ENCODE assay signal across 8 cellular contexts in the genomic region with DNA sequence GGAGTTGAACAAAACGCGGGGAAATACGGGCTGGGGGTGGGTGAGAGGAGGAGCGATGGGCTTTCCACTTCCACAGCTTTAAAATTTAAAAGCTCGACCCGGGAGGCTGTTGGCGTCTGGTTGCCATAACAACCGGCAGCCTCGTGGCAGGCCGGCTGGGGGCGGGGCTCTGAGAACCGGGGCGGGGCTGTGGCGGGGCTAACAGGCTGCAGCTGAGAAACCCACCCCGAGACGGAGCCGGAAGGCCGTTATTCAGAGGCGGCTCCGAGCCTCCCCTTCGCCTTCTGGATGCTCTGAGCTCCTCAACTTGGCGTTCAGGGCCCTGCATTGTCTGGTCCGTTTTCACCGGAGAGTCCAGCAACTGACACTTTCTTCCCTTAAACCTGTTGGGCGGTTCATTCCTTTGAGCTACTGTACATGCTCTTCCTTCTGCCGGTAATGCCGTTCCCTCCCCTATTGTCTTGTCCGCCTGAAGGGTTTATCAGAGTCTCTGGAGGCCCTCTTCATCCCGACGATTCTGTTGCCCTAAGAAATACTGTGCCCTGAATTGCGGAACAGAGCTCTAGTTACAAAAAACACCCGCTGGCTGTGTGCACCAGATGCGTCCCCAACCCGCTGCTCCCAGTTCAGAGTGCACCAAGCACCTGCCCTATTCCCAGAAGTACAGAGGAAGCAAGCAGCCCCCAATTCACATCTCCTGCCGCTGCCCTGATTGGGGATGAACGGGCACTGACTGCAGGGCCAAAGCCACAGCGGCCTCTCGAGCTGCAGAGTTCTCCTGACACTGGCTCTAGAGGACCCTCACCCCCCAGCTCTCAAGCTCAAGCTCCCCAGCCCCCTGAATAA. TPM values are rescaled to one million over a fixed set of nuclear protein-coding genes. Genes with fewer than 3 reads are reported as not detected.
DNase-seq lines count a peak whose midpoint lies in the region; ATAC-seq, FAIRE-seq and TF ChIP-seq lines count a peak whose summit lies in the region.

No MANE protein-coding gene starts in this region.

- peak; percentile 92 for DNase-seq in GM12865 (ENCODE audit: low read depth)
- peak; percentile 68 for DNase-seq in HFFc6
- DNase-seq in NB4 (ENCODE audit: low read depth): peak; percentile 87
- peak in 53 of 56 donors; percentile 20 to 84 (median 72) for DNase-seq in amygdala (lab: John Stamatoyannopoulos, UW)
- peak; percentile 92 to 97 (median 97) for DNase-seq in right cardiac atrium
- DNase-seq in pulmonary artery endothelial cell (ENCODE audit: low read depth, low spot score): peak; percentile 19
- DNase-seq in urothelium cell line (ENCODE audit: low spot score): peak; percentile 96

- H3K9me3 Mint-ChIP-seq in HFFc6: no peaks in the 10 kb centered on the region
- H3K9me3 Mint-ChIP-seq in T-helper 1 cell treated with Interleukin-12 subunit alpha and Interleukin-12 subunit beta and Interleukin-4 antibody, amounts not matched to agents 30 μg/mL and 1 μg/mL, for 36 hours: no peaks in the 10 kb centered on the region

- peaks cover 14% of the 10 kb centered on the region for H3K4me1 Mint-ChIP-seq in HFFc6 (ENCODE audit: low read depth)
- peaks cover 16% of the 10 kb centered on the region for H3K4me1 Mint-ChIP-seq in T-helper 1 cell treated with Interleukin-12 subunit alpha and Interleukin-12 subunit beta and Interleukin-4 antibody, amounts not matched to agents 30 μg/mL and 1 μg/mL, for 36 hours (ENCODE audit: low read depth)

- H3K4me3 ChIP-seq in GM12865 (ENCODE audit: low read depth, low read length) (peak overlapping the region; percentile 98), NB4 (ENCODE audit: low read depth, low read length) (peak overlapping the region; percentile 77), right cardiac atrium (ENCODE audit: low read length) (peak overlapping the region; percentile 76)

- H3K4me3 Mint-ChIP-seq in HFFc6: peak overlapping the region; percentile 94
- peak overlapping the region; percentile 85 for H3K4me3 Mint-ChIP-seq in T-helper 1 cell treated with Interleukin-12 subunit alpha and Interleukin-12 subunit beta and Interleukin-4 antibody, amounts not matched to agents 30 μg/mL and 1 μg/mL, for 36 hours

- intact Hi-C loops in right cardiac atrium (cut with DNase I): no loop called here

- H3K27ac Mint-ChIP-seq in HFFc6: peak overlapping the region; percentile 96
- peak overlapping the region; percentile 70 for H3K27ac Mint-ChIP-seq in T-helper 1 cell treated with Interleukin-12 subunit alpha and Interleukin-12 subunit beta and Interleukin-4 antibody, amounts not matched to agents 30 μg/mL and 1 μg/mL, for 36 hours

- peaks cover 2% of the 10 kb centered on the region for H3K27me3 Mint-ChIP-seq in HFFc6 (ENCODE audit: insufficient read depth)
- no peaks in the 10 kb centered on the region for H3K27me3 Mint-ChIP-seq in T-helper 1 cell treated with Interleukin-12 subunit alpha and Interleukin-12 subunit beta and Interleukin-4 antibody, amounts not matched to agents 30 μg/mL and 1 μg/mL, for 36 hours (ENCODE audit: low read depth)

- peaks cover 9% of the 10 kb centered on the region for H3K36me3 Mint-ChIP-seq in HFFc6 (ENCODE audit: low read depth)
- H3K36me3 Mint-ChIP-seq in T-helper 1 cell treated with Interleukin-12 subunit alpha and Interleukin-12 subunit beta and Interleukin-4 antibody, amounts not matched to agents 30 μg/mL and 1 μg/mL, for 36 hours (ENCODE audit: low read depth): no peaks in the 10 kb centered on the region

- TF ChIP-seq CTCF in GM12865 (IDR thresholded peaks at IDR 0.05; ENCODE audit: insufficient read depth, low read depth, low read length, missing control alignments) (no peak), HFFc6 (IDR thresholded peaks at IDR 0.05) (no peak), NB4 (IDR thresholded peaks at IDR 0.05; ENCODE audit: low read depth, low read length) (no peak)

- no peaks in the 10 kb centered on the region for H3K27me3 ChIP-seq in right cardiac atrium (ENCODE audit: control insufficient read depth, insufficient read depth)

- 7% methylated on average over 38 of the region's 38 CpGs for WGBS in right cardiac atrium

- peak; percentile 48 for TF ChIP-seq POLR2A in NB4 (IDR thresholded peaks at IDR 0.05; ENCODE audit: extremely low read depth, insufficient read length)

- FAIRE-seq in urothelium cell line (lab: Jason Lieb, UNC): no peak

- H3K4me1 ChIP-seq in right cardiac atrium (ENCODE audit: control insufficient read depth, insufficient read depth, low read length): peaks cover 2% of the 10 kb centered on the region

- H3K9me3 ChIP-seq in right cardiac atrium (ENCODE audit: control insufficient read depth, low read length): no peaks in the 10 kb centered on the region

- peak; percentile 89 to 91 for ATAC-seq in right cardiac atrium

- peak overlapping the region; percentile 79 for H3K27ac ChIP-seq in right cardiac atrium (ENCODE audit: low read length)

RNA-seq across cellular contexts. Expression of gene DNAAF8, which starts 0.6 kb away (rescaled TPM):
- 1 to 10 TPM; 1.1 to 2.8 (median 1.6) TPM for total RNA-seq in HFFc6 (2021; fragmentation: NEBNext Ultra II Directional; extraction: Animal tissue kit (Norgen Biotek cat#: 25700))
- total RNA-seq in right cardiac atrium: under 1 TPM in 3 of 4 donors, not detected in 1; 0.28 to 0.49 (median 0.38) TPM
- polyA plus RNA-seq in right cardiac atrium: 1.3 TPM
- total RNA-seq in pulmonary artery endothelial cell: 0.33 and 0.42 TPM in 2 replicates

RNA-seq across cellular contexts. Expression of gene ANKS3, which starts 0.9 kb away (rescaled TPM):
- 10 to 100 TPM; 16.7 to 23.1 (median 19.7) TPM for total RNA-seq in HFFc6 (2021; fragmentation: NEBNext Ultra II Directional; extraction: Animal tissue kit (Norgen Biotek cat#: 25700))
- total RNA-seq in right cardiac atrium: 10 to 100 TPM in 3 of 4 donors, 1 to 10 TPM in 1; 8.9 to 13.5 (median 11.4) TPM
- 11.0 TPM for polyA plus RNA-seq in right cardiac atrium
- total RNA-seq in pulmonary artery endothelial cell: 14.3 and 21.6 TPM in 2 replicates

RNA-seq across cellular contexts. Expression of gene ZNF500, which starts 32.0 kb away (rescaled TPM):
- 10 to 100 TPM in 4 of 6 experiments, 1 to 10 TPM in 2; 8.9 to 13.4 (median 10.4) TPM for total RNA-seq in HFFc6 (2021; fragmentation: NEBNext Ultra II Directional; extraction: Animal tissue kit (Norgen Biotek cat#: 25700))
- 10 to 100 TPM in 1 of 4 donors, 1 to 10 TPM in 3; 6.8 to 10.7 (median 8.6) TPM for total RNA-seq in right cardiac atrium
- 7.2 TPM for polyA plus RNA-seq in right cardiac atrium
- total RNA-seq in pulmonary artery endothelial cell: 5.1 and 6.7 TPM in 2 replicates

RNA-seq across cellular contexts. Expression of gene NUDT16L1, which starts 41.6 kb away (rescaled TPM):
- 10 to 100 TPM; 33.2 to 41.8 (median 34.3) TPM for total RNA-seq in HFFc6 (2021; fragmentation: NEBNext Ultra II Directional; extraction: Animal tissue kit (Norgen Biotek cat#: 25700))
- total RNA-seq in right cardiac atrium (10 to 100 TPM; 30.5 to 55.2 (median 42.5) TPM), pulmonary artery endothelial cell (21.2 and 31.9 TPM in 2 replicates)
- 62.3 TPM for polyA plus RNA-seq in right cardiac atrium

RNA-seq across cellular contexts. Expression of gene SEPTIN12, which starts 53.2 kb away (rescaled TPM):
- total RNA-seq in HFFc6 (2021; fragmentation: NEBNext Ultra II Directional; extraction: Animal tissue kit (Norgen Biotek cat#: 25700)): not detected
- total RNA-seq in right cardiac atrium (under 1 TPM in 1 of 4 donors, not detected in 3; 0.64 TPM), pulmonary artery endothelial cell (not detected in 2 replicates)
- not detected for polyA plus RNA-seq in right cardiac atrium

Comparison
In these comparisons a context has a peak if more than half of its experiments do, and no peak if none do; other contexts are left out.
1. Peak in every context shown above with its lines: DNase-seq, ATAC-seq, H3K4me3 ChIP-seq and H3K27ac ChIP-seq.
2. DNase-seq: peak in every context shown above with its lines; median percentile 97 in right cardiac atrium; 96 in urothelium cell line; 92 in GM12865; 87 in NB4; 72 in amygdala; 68 in HFFc6; 19 in pulmonary artery endothelial cell.